ENCODE assay signal across 14 cellular contexts in the genomic region with DNA sequence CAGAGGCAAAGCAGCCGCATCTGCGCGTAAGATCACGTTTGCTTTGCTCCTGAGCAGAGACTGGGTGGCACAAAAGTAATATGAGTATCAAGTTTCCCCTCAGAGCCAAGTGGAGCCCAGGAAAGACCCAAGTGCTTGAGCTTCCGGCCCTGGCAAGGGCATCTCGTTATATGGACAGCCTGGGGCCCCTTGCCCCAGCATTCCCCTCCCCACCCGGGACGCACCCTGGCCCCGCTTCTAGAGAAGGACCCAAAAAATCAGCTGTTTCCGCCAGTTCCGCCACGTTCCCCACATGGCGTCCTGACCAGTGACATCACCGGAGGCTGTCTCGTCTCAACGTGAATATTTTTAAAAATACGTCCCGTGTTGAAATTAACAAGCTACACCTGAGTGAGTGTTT.
"Had no signal": no experiment of that assay in that cellular context is flagged by ENCODE, and none has a peak within 500 bp of the region (broad histone marks: within the 10 kb centered on the region; RNA-seq: fewer than 3 reads in every experiment).

No MANE protein-coding gene starts in this region.

- ATAC-seq: heart right ventricle; stimulated activated naive B cell treated with anti-CD40 and anti-IgM and Interleukin-4, amounts not matched to agents 10 μg/mL and 1 μg/mL and 100 μg/mL, for 72 hours; T-cell had no signal

- H3K9me3 ChIP-seq: heart right ventricle, left ventricle myocardium inferior, right atrium auricular region had no signal

- H3K36me3 ChIP-seq: neural progenitor cell had no signal

- H3K27ac ChIP-seq: coronary artery, heart right ventricle, left ventricle myocardium inferior, neural progenitor cell, right atrium auricular region, VCaP had no signal

- H3K36me3 Mint-ChIP-seq: neural progenitor cell had no signal

- H3K27me3 Mint-ChIP-seq: T-cell had no signal

- H3K4me2 ChIP-seq: neural progenitor cell had no signal

- H3K4me3 ChIP-seq: coronary artery, heart right ventricle, left ventricle myocardium inferior, neural progenitor cell, right atrium auricular region had no signal

- H2AFZ ChIP-seq: neural progenitor cell had no signal

- DNase-seq: activated CD4-positive, alpha-beta T cell treated with anti-CD3 and anti-CD28 coated beads for 48 hours; activated naive CD4-positive, alpha-beta T cell; effector memory CD4-positive, alpha-beta T cell; heart right ventricle; left ventricle myocardium inferior; mesendoderm; stimulated activated CD4-positive, alpha-beta T cell treated with anti-CD3 and anti-CD28 coated beads, Interleukin-2, amount 100 ng/mL, for 24 hours; stimulated activated naive B cell treated with anti-CD40 and anti-IgM and Interleukin-4, amounts not matched to agents 10 μg/mL and 1 μg/mL and 100 μg/mL, for 72 hours; T-cell; trophoblast cell had no signal

- H3K9me3 Mint-ChIP-seq: neural progenitor cell; stimulated activated naive B cell treated with anti-CD40 and anti-IgM and Interleukin-4, amounts not matched to agents 10 μg/mL and 1 μg/mL and 100 μg/mL, for 72 hours; T-cell had no signal

- H3K27me3 ChIP-seq: right atrium auricular region had no signal

- H3K27ac Mint-ChIP-seq: neural progenitor cell; stimulated activated naive B cell treated with anti-CD40 and anti-IgM and Interleukin-4, amounts not matched to agents 10 μg/mL and 1 μg/mL and 100 μg/mL, for 72 hours; T-cell had no signal

- H3K4me3 Mint-ChIP-seq: neural progenitor cell; stimulated activated naive B cell treated with anti-CD40 and anti-IgM and Interleukin-4, amounts not matched to agents 10 μg/mL and 1 μg/mL and 100 μg/mL, for 72 hours; T-cell had no signal
